In genomic region chr17:40953876-40954275, GRCh38 we compare ENCODE assay signal across 1 cellular context.
A peak's percentile ranks its signal among the peaks of the same experiment; 100 is the strongest.
TF ChIP-seq lines count a peak whose summit lies in the region.

No MANE protein-coding gene starts in this region.

TF ChIP-seq in HCT116, 20 proteins besides CTCF, POLR2A, EP300 and RAD21 (continued from another document):
- TF ChIP-seq ATF3 (IDR thresholded peaks at IDR 0.05) (no peak), SIN3A (IDR thresholded peaks at IDR 0.05; ENCODE audit: low read depth) (no peak), REST (IDR thresholded peaks at IDR 0.05; ENCODE audit: low read depth) (no peak), ZBTB33 (IDR thresholded peaks at IDR 0.05; ENCODE audit: extremely low read depth, insufficient replicate concordance, low read length) (no peak), EZH2phosphoT487 (IDR thresholded peaks at IDR 0.05; ENCODE audit: borderline replicate concordance) (no peak), SP1 (IDR thresholded peaks at IDR 0.05; ENCODE audit: low read depth) (peak; percentile 96), MAX (IDR thresholded peaks at IDR 0.05) (no peak), EZH2 (IDR thresholded peaks at IDR 0.05) (no peak), JUND (IDR thresholded peaks at IDR 0.05) (peak; percentile 72), SRF (IDR thresholded peaks at IDR 0.05; ENCODE audit: low read depth) (peak; percentile 39; the same call in 1 of the 2 replicates), EGR1 (IDR thresholded peaks at IDR 0.05; ENCODE audit: low read depth) (peak; percentile 90), ELF1 (IDR thresholded peaks at IDR 0.05; ENCODE audit: borderline replicate concordance, low read depth) (no peak), POLR2AphosphoS5 (IDR thresholded peaks at IDR 0.05; ENCODE audit: low read depth, low read length) (peak; percentile 48; the same call in 1 of the 2 replicates)
